In the genomic region with DNA sequence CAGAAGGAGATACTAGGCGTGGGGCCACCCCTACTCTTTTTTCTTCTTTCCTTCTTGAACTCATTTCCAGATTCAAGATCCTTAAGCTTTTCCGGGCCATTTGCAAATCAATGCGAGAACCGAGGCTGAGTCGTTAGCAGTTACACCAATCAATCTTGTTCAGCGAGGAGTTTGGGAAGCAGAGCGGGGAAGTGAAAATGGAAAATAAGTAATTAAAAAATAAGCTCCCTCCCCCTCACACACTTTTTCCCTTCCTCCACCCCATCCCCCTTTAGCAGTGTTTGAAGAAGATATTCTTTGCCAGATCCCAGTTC, we compare ENCODE assay signal across 9 cellular contexts. TPM values are rescaled to one million over a fixed set of nuclear protein-coding genes. Genes with fewer than 3 reads are reported as not detected.
DNase-seq lines count a peak whose midpoint lies in the region; ATAC-seq lines count a peak whose summit lies in the region.
"Had no signal": no experiment of that assay in that cellular context is flagged by ENCODE, and none has a peak within 500 bp of the region (broad histone marks: within the 10 kb centered on the region; RNA-seq: fewer than 3 reads in every experiment).

No MANE protein-coding gene starts in this region.

- DNase-seq in NCI-H146 treated with DMSO at 0.1 percent for 48 hours (lab: John Stamatoyannopoulos, UW; ENCODE audit: unreplicated experiment) (peak; percentile 72), NCI-H146 (lab: John Stamatoyannopoulos, UW) (no peak), SK-MEL-5 (ENCODE audit: low read depth, low spot score) (peak; percentile 2)
- DNase-seq in activated effector memory CD4-positive, alpha-beta T cell treated with anti-CD3 and anti-CD28 coated beads, Interleukin-2, amount 50 U/mL, for 16 hours = no peak

- peak overlapping the region; percentile 91 for H3K4me3 ChIP-seq in iPS-15b (ENCODE audit: low read depth, low read length)
- peak overlapping the region; percentile 86 to 96 (median 91) for H3K4me3 ChIP-seq in subcutaneous abdominal adipose tissue (ENCODE audit: low read depth in 1 of 5, low read length in 5 of 5)

- in situ Hi-C loops in SK-MEL-5 (cut with HindIII; ENCODE audit: low pct_unique_long_range_greater_than_20kb, low sequenced_read_pairs) = no loop called here

- H3K36me3 ChIP-seq in iPS-15b (ENCODE audit: control insufficient read depth, insufficient read depth, low read length) = no peaks in the 10 kb centered on the region
- H3K36me3 ChIP-seq in subcutaneous abdominal adipose tissue (ENCODE audit: control insufficient read depth in 5 of 5, insufficient read depth in 5 of 5, low read length in 5 of 5) = no peaks in the 10 kb centered on the region

- ATAC-seq in HG02571 (IDR thresholded peaks at IDR 0.05; ENCODE audit: unreplicated experiment) (no peak), HG03280 (IDR thresholded peaks at IDR 0.05; ENCODE audit: unreplicated experiment) (no peak)

- H3K9ac ChIP-seq in iPS-15b (ENCODE audit: low read depth, low read length) (no peak overlapping the region), subcutaneous abdominal adipose tissue (ENCODE audit: low read length in 5 of 5) (peak overlapping the region; percentile 39 to 75 (median 55))

- H3K27ac ChIP-seq in subcutaneous abdominal adipose tissue (ENCODE audit: low read depth, low read length) = peak overlapping the region; percentile 83
- H3K27ac ChIP-seq: C4-2B had no signal

- no peaks in the 10 kb centered on the region for H3K9me3 ChIP-seq in iPS-15b (ENCODE audit: control insufficient read depth, insufficient read depth, low read length)
- no peaks in the 10 kb centered on the region for H3K9me3 ChIP-seq in subcutaneous abdominal adipose tissue (ENCODE audit: control insufficient read depth in 5 of 5, low read length in 5 of 5)

- H3K4me1 ChIP-seq in iPS-15b (ENCODE audit: control insufficient read depth, insufficient read depth, low read length) = peaks cover 6% of the 10 kb centered on the region
- H3K4me1 ChIP-seq in subcutaneous abdominal adipose tissue (ENCODE audit: control insufficient read depth in 5 of 5, insufficient read depth in 5 of 5, low read length in 5 of 5) = peaks cover 4 to 33% (median 28%) of the 10 kb centered on the region in 5 donors

- H3K27me3 ChIP-seq in iPS-15b (ENCODE audit: control insufficient read depth, insufficient read depth, low read length) (peaks cover 46% of the 10 kb centered on the region), subcutaneous abdominal adipose tissue (ENCODE audit: control insufficient read depth in 5 of 5, insufficient read depth in 4 of 5, low read length in 5 of 5) (peaks cover 0 to 3% (median 0%) of the 10 kb centered on the region in 5 donors)

RNA-seq across cellular contexts. Expression of gene NEGR1, which starts 1.7 kb away (rescaled TPM):
- total RNA-seq in SK-MEL-5 (2014; rRNA removed; shearing (Covaris generic)) = not detected in 2 replicates
- polyA plus RNA-seq in SK-MEL-5 (2015; cell fraction: cytosol; rRNA removed) = 0.02 and 0.08 TPM in 2 replicates
- polyA plus RNA-seq in SK-MEL-5 (2015; cell fraction: nucleus; rRNA removed) = not detected in 2 replicates

Comparison
In these comparisons a context has a peak if more than half of its experiments do, and no peak if none do; other contexts are left out.
1. DNase-seq: peak in NCI-H146 treated with DMSO at 0.1 percent for 48 hours (single experiment) and SK-MEL-5 (single experiment); none in NCI-H146 (single experiment) and activated effector memory CD4-positive, alpha-beta T cell treated with anti-CD3 and anti-CD28 coated beads, Interleukin-2, amount 50 U/mL, for 16 hours (single experiment).